24 cellular contexts compared by ENCODE assay signal in the genomic region with DNA sequence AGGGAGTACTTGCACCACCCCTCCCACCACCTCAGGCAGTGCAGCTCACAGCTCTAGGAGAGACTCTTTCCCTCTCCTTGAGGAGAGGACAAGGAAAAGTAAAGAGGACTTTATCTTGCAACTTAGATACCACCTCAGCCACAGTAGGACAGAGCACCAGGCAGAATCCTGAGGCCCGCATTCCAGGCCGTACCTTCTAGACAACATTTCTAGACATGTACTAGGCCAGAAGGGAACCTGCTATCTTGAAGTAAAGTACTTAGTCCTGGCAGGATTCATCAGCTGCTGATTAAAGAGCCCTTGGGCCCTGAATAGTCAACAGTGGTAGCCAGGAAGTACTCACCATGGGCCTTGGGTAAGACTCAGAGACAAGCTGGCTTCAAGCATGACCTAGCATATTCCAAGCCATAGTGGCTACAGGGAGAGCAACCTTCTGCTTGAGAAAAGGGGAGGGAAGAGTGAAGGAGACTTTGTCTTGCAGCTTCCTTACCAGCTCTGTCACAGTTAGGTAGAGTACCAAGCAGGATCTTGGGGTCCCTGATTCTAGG.
"Had no signal": no experiment of that assay in that cellular context is flagged by ENCODE, and none has a peak within 500 bp of the region (broad histone marks: within the 10 kb centered on the region; RNA-seq: fewer than 3 reads in every experiment).

No MANE protein-coding gene starts in this region.

- ATAC-seq: activated CD4-positive, alpha-beta T cell treated with anti-CD3 and anti-CD28 coated beads for 36 hours; activated CD8-positive, alpha-beta T cell treated with anti-CD3 and anti-CD28 coated beads for 36 hours; activated T-cell treated with anti-CD3 and anti-CD28 coated beads, Interleukin-2, amount 50 U/mL, for 72 hours; Right ventricle myocardium inferior; T-cell had no signal

- H3K27ac ChIP-seq: SK-N-MC, VCaP had no signal

- DNase-seq: activated CD4-positive, alpha-beta T cell treated with anti-CD3 and anti-CD28 coated beads for 36 hours; activated CD4-positive, alpha-beta T cell treated with anti-CD3 and anti-CD28 coated beads, Interleukin-2, amount 50 U/mL, for 1 hour; activated CD4-positive, CD25-positive, alpha-beta regulatory T cell; activated CD8-positive, alpha-beta memory T cell treated with anti-CD3 and anti-CD28 coated beads, Interleukin-2, amount 50 U/mL, for 4 hours; activated CD8-positive, alpha-beta T cell treated with anti-CD3 and anti-CD28 coated beads for 36 hours; activated gamma-delta T cell treated with Interleukin-2 at 50 U/mL for 16 hours; activated naive CD4-positive, alpha-beta T cell treated with anti-CD3 and anti-CD28 coated beads, Interleukin-2, amount 10 ng/mL, durations not matched to agents 7 days and 5 days; activated naive CD8-positive, alpha-beta T cell treated with anti-CD3 and anti-CD28 coated beads for 36 hours; activated T-cell treated with anti-CD3 and anti-CD28 coated beads, Interleukin-2, amount 50 U/mL, for 72 hours; anterior cingulate cortex; caudate nucleus; KG1; NCI-H1048; NCI-H146; NCI-H187 treated with DMSO at 0.1 percent for 48 hours; NCI-H2107; NCI-H2171 treated with DMSO at 0.1 percent for 48 hours; NCI-H226; NCI-H526; NCI-H82; T-cell had no signal

- H3K4me3 ChIP-seq: SK-N-MC had no signal
